Comparison of ENCODE assay signal across 1 cellular context in the genomic region with DNA sequence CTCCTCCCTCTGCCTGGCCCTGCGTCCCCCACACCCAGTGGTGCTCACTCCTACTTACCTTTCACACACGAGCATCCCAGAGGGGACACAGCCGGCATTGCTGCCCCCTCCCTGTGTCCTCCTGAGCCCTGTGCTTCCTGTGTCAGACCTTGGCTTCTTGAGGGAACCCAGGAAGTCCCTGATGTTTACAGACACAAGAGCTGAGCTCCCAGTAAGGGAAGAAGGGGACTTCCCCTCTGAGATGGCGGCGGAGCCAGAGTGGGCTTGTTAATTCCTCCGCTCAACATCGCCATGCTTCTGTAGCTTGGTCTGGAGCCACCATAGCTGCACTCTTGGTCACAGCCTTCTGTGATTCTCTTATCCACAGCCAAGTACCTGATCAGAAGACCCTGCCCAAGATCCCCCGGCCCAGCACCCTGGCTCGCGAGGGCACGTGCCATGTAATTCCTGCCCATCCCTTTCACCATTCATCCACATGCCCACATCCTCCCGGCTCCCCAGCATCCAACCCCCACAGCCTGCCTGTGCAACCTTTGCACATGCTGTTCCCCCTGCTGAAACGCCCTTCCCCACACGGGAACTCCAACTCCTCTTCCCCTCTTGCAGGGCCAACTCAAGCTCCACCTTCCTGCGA.
TF ChIP-seq lines count a peak whose summit lies in the region.

No MANE protein-coding gene starts in this region.

TF ChIP-seq in GM23338, 12 proteins besides CTCF, POLR2A, EP300 and RAD21:
- TF ChIP-seq, protein P1, sequence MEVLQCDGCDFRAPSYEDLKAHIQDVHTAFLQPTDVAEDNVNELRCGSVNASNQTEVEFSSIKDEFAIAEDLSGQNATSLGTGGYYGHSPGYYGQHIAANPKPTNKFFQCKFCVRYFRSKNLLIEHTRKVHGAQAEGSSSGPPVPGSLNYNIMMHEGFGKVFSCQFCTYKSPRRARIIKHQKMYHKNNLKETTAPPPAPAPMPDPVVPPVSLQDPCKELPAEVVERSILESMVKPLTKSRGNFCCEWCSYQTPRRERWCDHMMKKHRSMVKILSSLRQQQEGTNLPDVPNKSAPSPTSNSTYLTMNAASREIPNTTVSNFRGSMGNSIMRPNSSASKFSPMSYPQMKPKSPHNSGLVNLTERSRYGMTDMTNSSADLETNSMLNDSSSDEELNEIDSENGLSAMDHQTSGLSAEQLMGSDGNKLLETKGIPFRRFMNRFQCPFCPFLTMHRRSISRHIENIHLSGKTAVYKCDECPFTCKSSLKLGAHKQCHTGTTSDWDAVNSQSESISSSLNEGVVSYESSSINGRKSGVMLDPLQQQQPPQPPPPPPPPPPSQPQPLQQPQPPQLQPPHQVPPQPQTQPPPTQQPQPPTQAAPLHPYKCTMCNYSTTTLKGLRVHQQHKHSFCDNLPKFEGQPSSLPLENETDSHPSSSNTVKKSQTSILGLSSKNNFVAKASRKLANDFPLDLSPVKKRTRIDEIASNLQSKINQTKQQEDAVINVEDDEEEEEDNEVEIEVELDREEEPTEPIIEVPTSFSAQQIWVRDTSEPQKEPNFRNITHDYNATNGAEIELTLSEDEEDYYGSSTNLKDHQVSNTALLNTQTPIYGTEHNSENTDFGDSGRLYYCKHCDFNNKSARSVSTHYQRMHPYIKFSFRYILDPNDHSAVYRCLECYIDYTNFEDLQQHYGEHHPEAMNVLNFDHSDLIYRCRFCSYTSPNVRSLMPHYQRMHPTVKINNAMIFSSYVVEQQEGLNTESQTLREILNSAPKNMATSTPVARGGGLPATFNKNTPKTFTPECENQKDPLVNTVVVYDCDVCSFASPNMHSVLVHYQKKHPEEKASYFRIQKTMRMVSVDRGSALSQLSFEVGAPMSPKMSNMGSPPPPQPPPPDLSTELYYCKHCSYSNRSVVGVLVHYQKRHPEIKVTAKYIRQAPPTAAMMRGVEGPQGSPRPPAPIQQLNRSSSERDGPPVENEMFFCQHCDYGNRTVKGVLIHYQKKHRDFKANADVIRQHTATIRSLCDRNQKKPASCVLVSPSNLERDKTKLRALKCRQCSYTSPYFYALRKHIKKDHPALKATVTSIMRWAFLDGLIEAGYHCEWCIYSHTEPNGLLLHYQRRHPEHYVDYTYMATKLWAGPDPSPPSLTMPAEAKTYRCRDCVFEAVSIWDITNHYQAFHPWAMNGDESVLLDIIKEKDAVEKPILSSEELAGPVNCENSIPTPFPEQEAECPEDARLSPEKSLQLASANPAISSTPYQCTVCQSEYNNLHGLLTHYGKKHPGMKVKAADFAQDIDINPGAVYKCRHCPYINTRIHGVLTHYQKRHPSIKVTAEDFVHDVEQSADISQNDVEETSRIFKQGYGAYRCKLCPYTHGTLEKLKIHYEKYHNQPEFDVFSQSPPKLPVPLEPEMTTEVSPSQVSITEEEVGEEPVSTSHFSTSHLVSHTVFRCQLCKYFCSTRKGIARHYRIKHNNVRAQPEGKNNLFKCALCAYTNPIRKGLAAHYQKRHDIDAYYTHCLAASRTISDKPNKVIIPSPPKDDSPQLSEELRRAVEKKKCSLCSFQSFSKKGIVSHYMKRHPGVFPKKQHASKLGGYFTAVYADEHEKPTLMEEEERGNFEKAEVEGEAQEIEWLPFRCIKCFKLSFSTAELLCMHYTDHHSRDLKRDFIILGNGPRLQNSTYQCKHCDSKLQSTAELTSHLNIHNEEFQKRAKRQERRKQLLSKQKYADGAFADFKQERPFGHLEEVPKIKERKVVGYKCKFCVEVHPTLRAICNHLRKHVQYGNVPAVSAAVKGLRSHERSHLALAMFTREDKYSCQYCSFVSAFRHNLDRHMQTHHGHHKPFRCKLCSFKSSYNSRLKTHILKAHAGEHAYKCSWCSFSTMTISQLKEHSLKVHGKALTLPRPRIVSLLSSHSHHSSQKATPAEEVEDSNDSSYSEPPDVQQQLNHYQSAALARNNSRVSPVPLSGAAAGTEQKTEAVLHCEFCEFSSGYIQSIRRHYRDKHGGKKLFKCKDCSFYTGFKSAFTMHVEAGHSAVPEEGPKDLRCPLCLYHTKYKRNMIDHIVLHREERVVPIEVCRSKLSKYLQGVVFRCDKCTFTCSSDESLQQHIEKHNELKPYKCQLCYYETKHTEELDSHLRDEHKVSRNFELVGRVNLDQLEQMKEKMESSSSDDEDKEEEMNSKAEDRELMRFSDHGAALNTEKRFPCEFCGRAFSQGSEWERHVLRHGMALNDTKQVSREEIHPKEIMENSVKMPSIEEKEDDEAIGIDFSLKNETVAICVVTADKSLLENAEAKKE (CRISPR knock-in tag; IDR thresholded peaks at IDR 0.05), result no peak
- TF ChIP-seq EZH2 (IDR thresholded peaks at IDR 0.05; ENCODE audit: low read depth, unreplicated experiment) (no peak), POLR2AphosphoS5 (IDR thresholded peaks at IDR 0.05; ENCODE audit: low read depth) (no peak), STAT1 (IDR thresholded peaks at IDR 0.05; ENCODE audit: unreplicated experiment) (no peak), JUNB (IDR thresholded peaks at IDR 0.05; ENCODE audit: unreplicated experiment) (no peak), NANOG (IDR thresholded peaks at IDR 0.05; ENCODE audit: borderline replicate concordance) (no peak), ZNF331 (CRISPR knock-in tag; IDR thresholded peaks at IDR 0.05; ENCODE audit: low read depth) (no peak), CREB1 (CRISPR knock-in tag; IDR thresholded peaks at IDR 0.05; ENCODE audit: low read depth) (no peak), ZNF114 (CRISPR knock-in tag; IDR thresholded peaks at IDR 0.05) (no peak), EZH2phosphoT487 (IDR thresholded peaks at IDR 0.05; ENCODE audit: unreplicated experiment) (no peak)
- TF ChIP-seq, protein P2, sequence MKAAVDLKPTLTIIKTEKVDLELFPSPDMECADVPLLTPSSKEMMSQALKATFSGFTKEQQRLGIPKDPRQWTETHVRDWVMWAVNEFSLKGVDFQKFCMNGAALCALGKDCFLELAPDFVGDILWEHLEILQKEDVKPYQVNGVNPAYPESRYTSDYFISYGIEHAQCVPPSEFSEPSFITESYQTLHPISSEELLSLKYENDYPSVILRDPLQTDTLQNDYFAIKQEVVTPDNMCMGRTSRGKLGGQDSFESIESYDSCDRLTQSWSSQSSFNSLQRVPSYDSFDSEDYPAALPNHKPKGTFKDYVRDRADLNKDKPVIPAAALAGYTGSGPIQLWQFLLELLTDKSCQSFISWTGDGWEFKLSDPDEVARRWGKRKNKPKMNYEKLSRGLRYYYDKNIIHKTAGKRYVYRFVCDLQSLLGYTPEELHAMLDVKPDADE (IDR thresholded peaks at IDR 0.05), result no peak
- TF ChIP-seq, protein P3, sequence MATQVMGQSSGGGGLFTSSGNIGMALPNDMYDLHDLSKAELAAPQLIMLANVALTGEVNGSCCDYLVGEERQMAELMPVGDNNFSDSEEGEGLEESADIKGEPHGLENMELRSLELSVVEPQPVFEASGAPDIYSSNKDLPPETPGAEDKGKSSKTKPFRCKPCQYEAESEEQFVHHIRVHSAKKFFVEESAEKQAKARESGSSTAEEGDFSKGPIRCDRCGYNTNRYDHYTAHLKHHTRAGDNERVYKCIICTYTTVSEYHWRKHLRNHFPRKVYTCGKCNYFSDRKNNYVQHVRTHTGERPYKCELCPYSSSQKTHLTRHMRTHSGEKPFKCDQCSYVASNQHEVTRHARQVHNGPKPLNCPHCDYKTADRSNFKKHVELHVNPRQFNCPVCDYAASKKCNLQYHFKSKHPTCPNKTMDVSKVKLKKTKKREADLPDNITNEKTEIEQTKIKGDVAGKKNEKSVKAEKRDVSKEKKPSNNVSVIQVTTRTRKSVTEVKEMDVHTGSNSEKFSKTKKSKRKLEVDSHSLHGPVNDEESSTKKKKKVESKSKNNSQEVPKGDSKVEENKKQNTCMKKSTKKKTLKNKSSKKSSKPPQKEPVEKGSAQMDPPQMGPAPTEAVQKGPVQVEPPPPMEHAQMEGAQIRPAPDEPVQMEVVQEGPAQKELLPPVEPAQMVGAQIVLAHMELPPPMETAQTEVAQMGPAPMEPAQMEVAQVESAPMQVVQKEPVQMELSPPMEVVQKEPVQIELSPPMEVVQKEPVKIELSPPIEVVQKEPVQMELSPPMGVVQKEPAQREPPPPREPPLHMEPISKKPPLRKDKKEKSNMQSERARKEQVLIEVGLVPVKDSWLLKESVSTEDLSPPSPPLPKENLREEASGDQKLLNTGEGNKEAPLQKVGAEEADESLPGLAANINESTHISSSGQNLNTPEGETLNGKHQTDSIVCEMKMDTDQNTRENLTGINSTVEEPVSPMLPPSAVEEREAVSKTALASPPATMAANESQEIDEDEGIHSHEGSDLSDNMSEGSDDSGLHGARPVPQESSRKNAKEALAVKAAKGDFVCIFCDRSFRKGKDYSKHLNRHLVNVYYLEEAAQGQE (IDR thresholded peaks at IDR 0.05; ENCODE audit: unreplicated experiment), result no peak
TF ChIP-seq in GM23338: peak in this region for 0.
